In the genomic region with DNA sequence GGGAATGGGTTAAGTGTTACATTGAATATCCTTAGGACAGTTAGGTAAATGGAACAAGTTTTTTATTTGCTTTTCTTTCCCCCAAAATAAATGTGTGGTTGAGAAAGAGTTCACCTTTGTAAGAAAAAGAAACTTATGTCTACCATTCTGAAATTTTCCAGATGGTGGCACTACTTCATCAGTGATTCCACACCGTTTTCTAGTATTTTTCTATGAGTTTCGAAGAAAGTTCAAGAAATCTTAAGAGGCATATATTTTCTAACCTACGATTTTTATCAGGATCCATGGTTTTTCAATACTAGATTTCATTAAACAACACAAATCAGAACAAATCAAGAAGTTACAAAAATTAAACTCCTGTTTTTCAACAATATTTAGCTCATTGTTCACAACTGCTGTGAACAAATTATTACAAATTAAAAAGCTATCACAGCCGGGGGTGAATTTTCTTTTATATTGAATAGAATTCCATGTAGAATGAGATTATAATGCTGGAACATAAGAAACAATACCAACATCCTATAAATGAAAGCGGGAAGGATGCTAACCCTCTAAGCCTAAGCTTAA, we compare ENCODE assay signal across 8 cellular contexts.
DNase-seq lines count a peak whose midpoint lies in the region; ATAC-seq and TF ChIP-seq lines count a peak whose summit lies in the region.

No MANE protein-coding gene starts in this region.

- H3K9me3 ChIP-seq in right atrium auricular region (no peaks in the 10 kb centered on the region), transverse colon (no peaks in the 10 kb centered on the region)

- in situ Hi-C loops in transverse colon (cut with MboI; ENCODE audit: low pct_ligation_motif_present in 1 of 4, low pct_unique_long_range_greater_than_20kb in 1 of 4, low sequenced_read_pairs in 3 of 4), result loop anchor here (5.0 to 10.0 kb wide), 7 partner anchors 137 to 461 kb away; no protein-coding TSS in a partner anchor

- 19 to 26% methylated on average over 5 of the region's 5 CpGs for WGBS in transverse colon (ENCODE audit: low coverage in 1 of 2), 2 donors

- H3K4me3 ChIP-seq in right atrium auricular region, result no peak overlapping the region
- H3K4me3 ChIP-seq in transverse colon, result no peak overlapping the region

- intact Hi-C loops in Right ventricle myocardium superior (cut with DNase I), result loop anchor here (2.0 to 5.0 kb wide), 2 partner anchors 131 to 176 kb away; no protein-coding TSS in a partner anchor
- intact Hi-C loops in Right ventricle myocardium inferior (cut with DNase I), result loop anchor here (1.0 kb wide), 1 partner anchor 175 kb away; no protein-coding TSS in a partner anchor
- intact Hi-C loops in transverse colon (cut with DNase I; ENCODE audit: low total_unique reads), result loop anchor here (2.0 to 5.0 kb wide), 3 partner anchors 171 to 461 kb away; no protein-coding TSS in a partner anchor

- H3K36me3 ChIP-seq in right atrium auricular region (no peaks in the 10 kb centered on the region), transverse colon (no peaks in the 10 kb centered on the region)

- TF ChIP-seq POLR2A in transverse colon (IDR thresholded peaks at IDR 0.05), result no peak

- H3K27ac ChIP-seq in right atrium auricular region (no peak overlapping the region), transverse colon (peak overlapping the region; percentile 62 to 72 (median 64))

- TF ChIP-seq CTCF in right atrium auricular region (IDR thresholded peaks at IDR 0.05), result peak; percentile 35 to 65
- TF ChIP-seq CTCF in transverse colon (IDR thresholded peaks at IDR 0.05), result peak; percentile 36 to 77 (median 52)

- DNase-seq in Right ventricle myocardium superior (no peak), Right ventricle myocardium inferior (ENCODE audit: missing footprints) (no peak), RPMI8226 (peak; percentile 19), right atrium auricular region (ENCODE audit: low spot score) (no peak), transverse colon (no peak), GDM1 (lab: John Stamatoyannopoulos, UW) (no peak)
- no peak for DNase-seq in stimulated activated CD4-positive, alpha-beta T cell treated with anti-CD3 and anti-CD28 coated beads, Interleukin-1b, Interleukin-23, amount 100 ng/mL, for 48 hours

- H3K4me1 ChIP-seq in right atrium auricular region, result no peaks in the 10 kb centered on the region
- peaks cover 0 to 35% (median 21%) of the 10 kb centered on the region in 4 donors for H3K4me1 ChIP-seq in transverse colon

- no peaks in the 10 kb centered on the region for H3K27me3 ChIP-seq in right atrium auricular region
- no peaks in the 10 kb centered on the region for H3K27me3 ChIP-seq in transverse colon

- ATAC-seq in Right ventricle myocardium superior (ENCODE audit: poor library complexity), result peak; percentile 40
- ATAC-seq in Right ventricle myocardium inferior, result no peak
- ATAC-seq in HG03139 (IDR thresholded peaks at IDR 0.05; ENCODE audit: unreplicated experiment), result no peak

- TF ChIP-seq EP300 in transverse colon (IDR thresholded peaks at IDR 0.05; ENCODE audit: low read depth), result no peak

Comparison
In these comparisons a context has a peak if more than half of its experiments do, and no peak if none do; other contexts are left out.
1. H3K27ac ChIP-seq: peak in transverse colon (4 of 4); none in right atrium auricular region (0 of 2).